ENCODE assay signal across 34 cellular contexts in genomic region chr20:19605759-19606158, GRCh38.
"Had no signal": no experiment of that assay in that cellular context is flagged by ENCODE, and none has a peak within 500 bp of the region (broad histone marks: within the 10 kb centered on the region; RNA-seq: fewer than 3 reads in every experiment).

No MANE protein-coding gene starts in this region.

- H3K36me3 ChIP-seq: MG63, Peyer's patch, WERI-Rb-1 had no signal

- H3K27ac ChIP-seq: Peyer's patch, WERI-Rb-1 had no signal

- DNase-seq: activated CD4-positive, alpha-beta memory T cell treated with anti-CD3 and anti-CD28 coated beads, Interleukin-2, amount 10 ng/mL, durations not matched to agents 7 days and 5 days; activated CD4-positive, alpha-beta T cell treated with anti-CD3 and anti-CD28 coated beads for 1 hour; activated CD4-positive, alpha-beta T cell treated with anti-CD3 and anti-CD28 coated beads for 48 hours; activated CD4-positive, CD25-positive, alpha-beta regulatory T cell; activated CD8-positive, alpha-beta memory T cell treated with anti-CD3 and anti-CD28 coated beads for 24 hours; activated CD8-positive, alpha-beta memory T cell treated with anti-CD3 and anti-CD28 coated beads, Interleukin-2, amount 10 ng/mL, durations not matched to agents 7 days and 5 days; activated CD8-positive, alpha-beta memory T cell treated with anti-CD3 and anti-CD28 coated beads, Interleukin-2, amount 50 U/mL, for 48 hours; activated effector memory CD4-positive, alpha-beta T cell treated with anti-CD3 and anti-CD28 coated beads, Interleukin-2, amount 50 U/mL, for 16 hours; activated naive CD4-positive, alpha-beta T cell; activated naive CD4-positive, alpha-beta T cell treated with anti-CD3 and anti-CD28 coated beads, Interleukin-2, amount 50 U/mL, for 16 hours; activated naive CD8-positive, alpha-beta T cell treated with anti-CD3 and anti-CD28 coated beads for 36 hours; activated T-cell treated with anti-CD3 and anti-CD28 coated beads, Interleukin-2, amount 50 U/mL, for 48 hours; amniotic stem cell; aorta; Kasumi-1; KG1; MG63; NCI-H1048; NCI-H1105 treated with DMSO at 0.1 percent for 48 hours; NCI-H1436; NCI-H1694; NCI-H1930; NCI-H2081 treated with DMSO at 0.1 percent for 48 hours; NCI-H345; NCI-H524 treated with DMSO at 0.1 percent for 48 hours; PC-3; Peyer's patch; RPMI8226; SW 1271; T-helper 1 cell; T-helper 2 cell; T-helper 9 cell; WERI-Rb-1 had no signal

- H3K4me1 ChIP-seq: Peyer's patch had no signal

- H3K27ac Mint-ChIP-seq: activated CD4-positive, alpha-beta memory T cell treated with anti-CD3 and anti-CD28 coated beads, Interleukin-2, amount 10 ng/mL, durations not matched to agents 7 days and 5 days; activated CD8-positive, alpha-beta memory T cell treated with anti-CD3 and anti-CD28 coated beads, Interleukin-2, amount 10 ng/mL, durations not matched to agents 7 days and 5 days; activated naive CD8-positive, alpha-beta T cell treated with anti-CD3 and anti-CD28 coated beads for 36 hours; activated T-helper 17 cell treated with anti-CD3 and anti-CD28 coated beads, Interleukin-2, amount 50 U/mL, for 72 hours had no signal

- H3K4me3 ChIP-seq: MG63, Peyer's patch had no signal

- H3K27me3 Mint-ChIP-seq: activated CD8-positive, alpha-beta memory T cell treated with anti-CD3 and anti-CD28 coated beads, Interleukin-2, amount 10 ng/mL, durations not matched to agents 7 days and 5 days; activated naive CD8-positive, alpha-beta T cell treated with anti-CD3 and anti-CD28 coated beads for 36 hours had no signal

- H3K27me3 ChIP-seq: MG63, Peyer's patch had no signal

- ATAC-seq: activated CD8-positive, alpha-beta memory T cell treated with anti-CD3 and anti-CD28 coated beads, Interleukin-2, amount 10 ng/mL, durations not matched to agents 7 days and 5 days; activated T-helper 17 cell treated with anti-CD3 and anti-CD28 coated beads, Interleukin-2, amount 50 U/mL, for 72 hours; PC-3 had no signal

- H3K4me3 Mint-ChIP-seq: activated CD4-positive, alpha-beta memory T cell treated with anti-CD3 and anti-CD28 coated beads, Interleukin-2, amount 10 ng/mL, durations not matched to agents 7 days and 5 days; activated CD8-positive, alpha-beta memory T cell treated with anti-CD3 and anti-CD28 coated beads, Interleukin-2, amount 10 ng/mL, durations not matched to agents 7 days and 5 days; activated naive CD8-positive, alpha-beta T cell treated with anti-CD3 and anti-CD28 coated beads for 36 hours; activated T-helper 17 cell treated with anti-CD3 and anti-CD28 coated beads, Interleukin-2, amount 50 U/mL, for 72 hours had no signal

- H3K9me3 Mint-ChIP-seq: activated CD4-positive, alpha-beta memory T cell treated with anti-CD3 and anti-CD28 coated beads, Interleukin-2, amount 10 ng/mL, durations not matched to agents 7 days and 5 days; activated naive CD8-positive, alpha-beta T cell treated with anti-CD3 and anti-CD28 coated beads for 36 hours; activated T-helper 17 cell treated with anti-CD3 and anti-CD28 coated beads, Interleukin-2, amount 50 U/mL, for 72 hours had no signal

- H3K4me1 Mint-ChIP-seq: activated CD4-positive, alpha-beta memory T cell treated with anti-CD3 and anti-CD28 coated beads, Interleukin-2, amount 10 ng/mL, durations not matched to agents 7 days and 5 days; activated CD8-positive, alpha-beta memory T cell treated with anti-CD3 and anti-CD28 coated beads, Interleukin-2, amount 10 ng/mL, durations not matched to agents 7 days and 5 days; activated naive CD8-positive, alpha-beta T cell treated with anti-CD3 and anti-CD28 coated beads for 36 hours; activated T-helper 17 cell treated with anti-CD3 and anti-CD28 coated beads, Interleukin-2, amount 50 U/mL, for 72 hours had no signal

- H3K9me3 ChIP-seq: MG63, Peyer's patch had no signal

- H3K36me3 Mint-ChIP-seq: activated CD8-positive, alpha-beta memory T cell treated with anti-CD3 and anti-CD28 coated beads, Interleukin-2, amount 10 ng/mL, durations not matched to agents 7 days and 5 days; activated naive CD8-positive, alpha-beta T cell treated with anti-CD3 and anti-CD28 coated beads for 36 hours had no signal
